7 cellular contexts compared by ENCODE assay signal in the genomic region with DNA sequence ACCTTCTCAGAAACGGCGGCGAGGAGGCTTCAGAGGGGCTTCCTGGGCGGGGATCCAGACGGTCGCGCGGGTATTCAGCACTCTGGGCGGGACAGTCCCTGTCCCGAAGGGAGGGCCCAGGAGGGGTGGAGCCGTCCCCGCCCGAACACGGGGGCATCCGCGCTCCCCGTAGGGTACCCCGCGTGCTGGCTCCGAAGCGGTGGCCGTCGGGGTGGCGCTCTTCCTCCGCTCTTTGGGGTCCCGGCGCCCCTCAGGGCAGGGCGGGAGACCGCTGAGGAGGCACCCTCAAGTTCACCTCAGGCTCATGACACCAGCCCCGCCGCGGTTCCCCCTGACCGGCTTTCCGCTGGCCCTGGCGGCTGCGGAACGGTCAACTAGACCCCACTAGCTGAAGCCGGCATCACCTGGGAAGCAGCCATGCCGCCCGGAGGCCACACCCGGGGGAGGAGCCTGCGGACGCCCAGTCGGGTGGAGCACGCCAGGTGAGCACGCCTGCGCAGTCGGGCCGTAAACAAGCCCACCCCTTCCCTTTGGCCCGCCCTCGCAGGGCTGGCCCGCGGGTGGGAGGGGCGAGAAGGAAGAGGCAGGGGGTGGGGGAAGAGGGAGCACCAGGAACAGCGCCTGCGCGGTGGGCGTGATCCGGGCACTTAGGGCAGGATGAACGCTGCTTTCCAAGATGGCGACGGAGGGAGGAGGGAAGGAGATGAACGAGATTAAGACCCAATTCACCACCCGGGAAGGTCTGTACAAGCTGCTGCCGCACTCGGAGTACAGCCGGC. TPM values are rescaled to one million over a fixed set of nuclear protein-coding genes. Genes with fewer than 3 reads are reported as not detected.
DNase-seq lines count a peak whose midpoint lies in the region; ATAC-seq, FAIRE-seq and TF ChIP-seq lines count a peak whose summit lies in the region.

A gene with protein sequence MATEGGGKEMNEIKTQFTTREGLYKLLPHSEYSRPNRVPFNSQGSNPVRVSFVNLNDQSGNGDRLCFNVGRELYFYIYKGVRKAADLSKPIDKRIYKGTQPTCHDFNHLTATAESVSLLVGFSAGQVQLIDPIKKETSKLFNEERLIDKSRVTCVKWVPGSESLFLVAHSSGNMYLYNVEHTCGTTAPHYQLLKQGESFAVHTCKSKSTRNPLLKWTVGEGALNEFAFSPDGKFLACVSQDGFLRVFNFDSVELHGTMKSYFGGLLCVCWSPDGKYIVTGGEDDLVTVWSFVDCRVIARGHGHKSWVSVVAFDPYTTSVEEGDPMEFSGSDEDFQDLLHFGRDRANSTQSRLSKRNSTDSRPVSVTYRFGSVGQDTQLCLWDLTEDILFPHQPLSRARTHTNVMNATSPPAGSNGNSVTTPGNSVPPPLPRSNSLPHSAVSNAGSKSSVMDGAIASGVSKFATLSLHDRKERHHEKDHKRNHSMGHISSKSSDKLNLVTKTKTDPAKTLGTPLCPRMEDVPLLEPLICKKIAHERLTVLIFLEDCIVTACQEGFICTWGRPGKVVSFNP (plus strand): TSS at position 650 of the 779 bp plus-strand sequence. CDS start 27 bp downstream, at position 677.

- DNase-seq in GM18507 (ENCODE audit: extremely low spot score, insufficient read length, low read depth) (peak; percentile 100), NCI-H2029 (lab: John Stamatoyannopoulos, UW) (peak; percentile 86), T-helper 22 cell (ENCODE audit: low read depth) (peak; percentile 99), astrocyte of the cerebellum (ENCODE audit: low read depth) (peak; percentile 92), hepatocyte (ENCODE audit: low spot score) (peak; percentile 100), retina (peak; percentile 95)

- 1% methylated on average over 45 of the region's 67 CpGs for WGBS in hepatocyte (ENCODE audit: low lambda C conversion rate, missing lambda C conversion rate)

- in situ Hi-C loops in astrocyte of the cerebellum (cut with HindIII; ENCODE audit: low sequenced_read_pairs), result no loop called here

- ATAC-seq in HG02981 (IDR thresholded peaks at IDR 0.05; ENCODE audit: unreplicated experiment), result peak; percentile 91

- H3K27ac ChIP-seq in hepatocyte, result peak within 1 kb of the TSS; percentile 80

- FAIRE-seq in GM18507 (lab: Jason Lieb, UNC), result peak; percentile 99

- no peaks in the 10 kb centered on the region for H3K27me3 ChIP-seq in hepatocyte

- no peaks in the 10 kb centered on the region for H3K9me2 ChIP-seq in hepatocyte (replicated peaks; ENCODE audit: insufficient read depth)

- peaks cover 5% of the 10 kb centered on the region for H3K4me1 ChIP-seq in hepatocyte (ENCODE audit: insufficient read depth)

- H3K79me2 ChIP-seq in hepatocyte, result peaks cover 51% of the 10 kb centered on the region

- H3K36me3 ChIP-seq in hepatocyte (replicated peaks; ENCODE audit: insufficient read depth, low read depth), result no peaks in the 10 kb centered on the region

- no peaks in the 10 kb centered on the region for H3K9me3 ChIP-seq in hepatocyte (ENCODE audit: low read depth)

- TF ChIP-seq CTCF in astrocyte of the cerebellum (IDR thresholded peaks at IDR 0.05; ENCODE audit: low read depth, low read length, missing control alignments) (no peak), hepatocyte (IDR thresholded peaks at IDR 0.05; ENCODE audit: poor library complexity) (no peak)

- H3K4me2 ChIP-seq in hepatocyte, result peak within 1 kb of the TSS; percentile 87

- H3K4me3 ChIP-seq in astrocyte of the cerebellum (ENCODE audit: low read depth, low read length), result peak within 1 kb of the TSS; percentile 95
- peak within 1 kb of the TSS; percentile 55 for H3K4me3 ChIP-seq in hepatocyte

- H2AFZ ChIP-seq in hepatocyte, result peak within 1 kb of the TSS; percentile 54

- H4K20me1 ChIP-seq in hepatocyte (ENCODE audit: insufficient read depth, poor library complexity, severe bottlenecking), result peaks cover 21% of the 10 kb centered on the region

RNA-seq across cellular contexts. Expression of the gene that starts here (rescaled TPM):
- total RNA-seq in hepatocyte, result 24.0 and 32.9 TPM in 2 replicates
- polyA plus RNA-seq in hepatocyte, result 15.3 and 20.2 TPM in 2 replicates

Comparison
In these comparisons a context has a peak if more than half of its experiments do, and no peak if none do; other contexts are left out.
1. Peak in every context shown above with its lines: DNase-seq, ATAC-seq, H3K4me3 ChIP-seq and H3K27ac ChIP-seq.